In genomic region chr2:48357351-48357750, GRCh38 we compare ENCODE assay signal across 1 cellular context.
TF ChIP-seq lines count a peak whose summit lies in the region.

No MANE protein-coding gene starts in this region.

TF ChIP-seq in GM23338, 12 proteins besides CTCF, POLR2A, EP300 and RAD21 (continued from another document):
- TF ChIP-seq, protein P1, sequence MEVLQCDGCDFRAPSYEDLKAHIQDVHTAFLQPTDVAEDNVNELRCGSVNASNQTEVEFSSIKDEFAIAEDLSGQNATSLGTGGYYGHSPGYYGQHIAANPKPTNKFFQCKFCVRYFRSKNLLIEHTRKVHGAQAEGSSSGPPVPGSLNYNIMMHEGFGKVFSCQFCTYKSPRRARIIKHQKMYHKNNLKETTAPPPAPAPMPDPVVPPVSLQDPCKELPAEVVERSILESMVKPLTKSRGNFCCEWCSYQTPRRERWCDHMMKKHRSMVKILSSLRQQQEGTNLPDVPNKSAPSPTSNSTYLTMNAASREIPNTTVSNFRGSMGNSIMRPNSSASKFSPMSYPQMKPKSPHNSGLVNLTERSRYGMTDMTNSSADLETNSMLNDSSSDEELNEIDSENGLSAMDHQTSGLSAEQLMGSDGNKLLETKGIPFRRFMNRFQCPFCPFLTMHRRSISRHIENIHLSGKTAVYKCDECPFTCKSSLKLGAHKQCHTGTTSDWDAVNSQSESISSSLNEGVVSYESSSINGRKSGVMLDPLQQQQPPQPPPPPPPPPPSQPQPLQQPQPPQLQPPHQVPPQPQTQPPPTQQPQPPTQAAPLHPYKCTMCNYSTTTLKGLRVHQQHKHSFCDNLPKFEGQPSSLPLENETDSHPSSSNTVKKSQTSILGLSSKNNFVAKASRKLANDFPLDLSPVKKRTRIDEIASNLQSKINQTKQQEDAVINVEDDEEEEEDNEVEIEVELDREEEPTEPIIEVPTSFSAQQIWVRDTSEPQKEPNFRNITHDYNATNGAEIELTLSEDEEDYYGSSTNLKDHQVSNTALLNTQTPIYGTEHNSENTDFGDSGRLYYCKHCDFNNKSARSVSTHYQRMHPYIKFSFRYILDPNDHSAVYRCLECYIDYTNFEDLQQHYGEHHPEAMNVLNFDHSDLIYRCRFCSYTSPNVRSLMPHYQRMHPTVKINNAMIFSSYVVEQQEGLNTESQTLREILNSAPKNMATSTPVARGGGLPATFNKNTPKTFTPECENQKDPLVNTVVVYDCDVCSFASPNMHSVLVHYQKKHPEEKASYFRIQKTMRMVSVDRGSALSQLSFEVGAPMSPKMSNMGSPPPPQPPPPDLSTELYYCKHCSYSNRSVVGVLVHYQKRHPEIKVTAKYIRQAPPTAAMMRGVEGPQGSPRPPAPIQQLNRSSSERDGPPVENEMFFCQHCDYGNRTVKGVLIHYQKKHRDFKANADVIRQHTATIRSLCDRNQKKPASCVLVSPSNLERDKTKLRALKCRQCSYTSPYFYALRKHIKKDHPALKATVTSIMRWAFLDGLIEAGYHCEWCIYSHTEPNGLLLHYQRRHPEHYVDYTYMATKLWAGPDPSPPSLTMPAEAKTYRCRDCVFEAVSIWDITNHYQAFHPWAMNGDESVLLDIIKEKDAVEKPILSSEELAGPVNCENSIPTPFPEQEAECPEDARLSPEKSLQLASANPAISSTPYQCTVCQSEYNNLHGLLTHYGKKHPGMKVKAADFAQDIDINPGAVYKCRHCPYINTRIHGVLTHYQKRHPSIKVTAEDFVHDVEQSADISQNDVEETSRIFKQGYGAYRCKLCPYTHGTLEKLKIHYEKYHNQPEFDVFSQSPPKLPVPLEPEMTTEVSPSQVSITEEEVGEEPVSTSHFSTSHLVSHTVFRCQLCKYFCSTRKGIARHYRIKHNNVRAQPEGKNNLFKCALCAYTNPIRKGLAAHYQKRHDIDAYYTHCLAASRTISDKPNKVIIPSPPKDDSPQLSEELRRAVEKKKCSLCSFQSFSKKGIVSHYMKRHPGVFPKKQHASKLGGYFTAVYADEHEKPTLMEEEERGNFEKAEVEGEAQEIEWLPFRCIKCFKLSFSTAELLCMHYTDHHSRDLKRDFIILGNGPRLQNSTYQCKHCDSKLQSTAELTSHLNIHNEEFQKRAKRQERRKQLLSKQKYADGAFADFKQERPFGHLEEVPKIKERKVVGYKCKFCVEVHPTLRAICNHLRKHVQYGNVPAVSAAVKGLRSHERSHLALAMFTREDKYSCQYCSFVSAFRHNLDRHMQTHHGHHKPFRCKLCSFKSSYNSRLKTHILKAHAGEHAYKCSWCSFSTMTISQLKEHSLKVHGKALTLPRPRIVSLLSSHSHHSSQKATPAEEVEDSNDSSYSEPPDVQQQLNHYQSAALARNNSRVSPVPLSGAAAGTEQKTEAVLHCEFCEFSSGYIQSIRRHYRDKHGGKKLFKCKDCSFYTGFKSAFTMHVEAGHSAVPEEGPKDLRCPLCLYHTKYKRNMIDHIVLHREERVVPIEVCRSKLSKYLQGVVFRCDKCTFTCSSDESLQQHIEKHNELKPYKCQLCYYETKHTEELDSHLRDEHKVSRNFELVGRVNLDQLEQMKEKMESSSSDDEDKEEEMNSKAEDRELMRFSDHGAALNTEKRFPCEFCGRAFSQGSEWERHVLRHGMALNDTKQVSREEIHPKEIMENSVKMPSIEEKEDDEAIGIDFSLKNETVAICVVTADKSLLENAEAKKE (CRISPR knock-in tag; IDR thresholded peaks at IDR 0.05) = no peak
